In genomic region chr15:68333775-68334470, GRCh38 we compare ENCODE assay signal across 13 cellular contexts. TPM values are rescaled to one million over a fixed set of nuclear protein-coding genes. Genes with fewer than 3 reads are reported as not detected.
DNase-seq lines count a peak whose midpoint lies in the region; ATAC-seq, FAIRE-seq and TF ChIP-seq lines count a peak whose summit lies in the region.
"Had no signal": no experiment of that assay in that cellular context is flagged by ENCODE, and none has a peak within 500 bp of the region (broad histone marks: within the 10 kb centered on the region; RNA-seq: fewer than 3 reads in every experiment).

No MANE protein-coding gene starts in this region.

- no peak overlapping the region for H2AFZ ChIP-seq in ACC112 (ENCODE audit: low read length, unreplicated experiment)

- H3K4me3 ChIP-seq in ACC112 (ENCODE audit: low read depth, low read length) (no peak overlapping the region), MG63 (no peak overlapping the region), breast epithelium (peak overlapping the region in 1 of 3 donors; percentile 28)
- H3K4me3 ChIP-seq: ovary, upper lobe of left lung had no signal

- H3K36me3 ChIP-seq in ACC112 (ENCODE audit: insufficient read depth, low read length) (no peaks in the 10 kb centered on the region), MG63 (peaks cover 57% of the 10 kb centered on the region), breast epithelium (no peaks in the 10 kb centered on the region)
- H3K36me3 ChIP-seq: ovary, upper lobe of left lung had no signal

- TF ChIP-seq CTCF in breast epithelium (IDR thresholded peaks at IDR 0.05): no peak

- no peak for ATAC-seq in HG02938 (IDR thresholded peaks at IDR 0.05; ENCODE audit: unreplicated experiment)
- ATAC-seq: HepG2 had no signal

- H3K27ac ChIP-seq in ACC112 (ENCODE audit: low read depth, low read length) (0 out of 2 replicates have a peak overlapping the region, but pooled peaks have one; percentile 8), breast epithelium (peak overlapping the region; percentile 86 to 94)
- H3K27ac ChIP-seq: ovary had no signal

- intact Hi-C loops in breast epithelium (cut with DNase I; ENCODE audit: low total_unique reads): no loop called here

- no peak for TF ChIP-seq POLR2A in breast epithelium (IDR thresholded peaks at IDR 0.05)

- peak; percentile 62 for DNase-seq in MG63
- no peak for DNase-seq in breast epithelium (ENCODE audit: low spot score in 2 of 2)
- DNase-seq in left kidney (ENCODE audit: low read depth, low spot score): peak; percentile 46
- no peak for DNase-seq in retina
- DNase-seq in frontal cortex (ENCODE audit: low spot score in 2 of 2): no peak
- DNase-seq in superior temporal gyrus (ENCODE audit: extremely low spot score): no peak
- DNase-seq: AML-193, ovary, T1000 had no signal

- FAIRE-seq in frontal cortex (lab: Jason Lieb, UNC): no peak
- FAIRE-seq: HepG2 had no signal

- no peaks in the 10 kb centered on the region for H3K79me2 ChIP-seq in ACC112 (ENCODE audit: control insufficient read depth, insufficient read depth, low read length, unreplicated experiment)

- H3K27me3 ChIP-seq in ACC112 (ENCODE audit: insufficient read depth, low read length) (no peaks in the 10 kb centered on the region), MG63 (no peaks in the 10 kb centered on the region), breast epithelium (no peaks in the 10 kb centered on the region)
- H3K27me3 ChIP-seq: ovary, upper lobe of left lung had no signal

- H3K9me3 ChIP-seq in MG63 (no peaks in the 10 kb centered on the region), breast epithelium (no peaks in the 10 kb centered on the region)
- H3K9me3 ChIP-seq: ovary, upper lobe of left lung had no signal

- H3K4me1 ChIP-seq in ACC112 (ENCODE audit: control insufficient read depth, insufficient read depth, low read length, unreplicated experiment): peaks cover 28% of the 10 kb centered on the region
- H3K4me1 ChIP-seq in breast epithelium: peaks cover 0 to 21% of the 10 kb centered on the region in 2 donors

RNA-seq across cellular contexts. Expression of gene FEM1B, which starts 56.4 kb away (rescaled TPM):
- total RNA-seq in MG63 (2014; rRNA removed; shearing (Covaris generic); ENCODE audit: low replicate concordance): 35.2 and 41.3 TPM in 2 replicates
- 10 to 100 TPM; 48.5 to 82.7 (median 60.0) TPM for total RNA-seq in breast epithelium
- total RNA-seq in frontal cortex: 213 TPM

Comparison
In these comparisons a context has a peak if more than half of its experiments do, and no peak if none do; other contexts are left out.
1. DNase-seq: peak in MG63 (single experiment) and left kidney (single experiment); none in breast epithelium (0 of 2), retina (single experiment), frontal cortex (0 of 2) and superior temporal gyrus (single experiment).